ENCODE assay signal across 8 cellular contexts in genomic region chrX:4547218-4547836, GRCh38.
DNase-seq lines count a peak whose midpoint lies in the region; ATAC-seq, FAIRE-seq and TF ChIP-seq lines count a peak whose summit lies in the region.

No MANE protein-coding gene starts in this region.

- ATAC-seq in HG02973 (IDR thresholded peaks at IDR 0.05; ENCODE audit: unreplicated experiment) (peak; percentile 46), GM12878 (peak; percentile 64), GM18868 (IDR thresholded peaks at IDR 0.05; ENCODE audit: unreplicated experiment) (no peak)

- H3K9ac ChIP-seq in GM12878 (ENCODE audit: control insufficient read depth, insufficient read depth, low read length), result no peak overlapping the region

- WGBS in GM12878 (ENCODE audit: insufficient coverage, insufficient replicate concordance, low lambda C conversion rate, missing lambda C conversion rate), result 18% methylated on average over 12 of the region's 12 CpGs

- no peaks in the 10 kb centered on the region for H3K4me1 ChIP-seq in GM12878 (ENCODE audit: control insufficient read depth, insufficient read depth, low read length)

- in situ Hi-C loops in GM12878 (cut with MboI), result no loop called here

- no peaks in the 10 kb centered on the region for H3K79me2 ChIP-seq in GM12878 (ENCODE audit: control insufficient read depth, insufficient read depth, low read length)

- no peak overlapping the region for H3K27ac ChIP-seq in GM12878 (ENCODE audit: control insufficient read depth, insufficient read depth)

- intact Hi-C loops in activated T-helper 1 cell treated with anti-CD3 and anti-CD28 coated beads, Interleukin-12 subunit alpha, Interleukin-12 subunit beta, Interleukin-2, Interleukin-4 antibody, amounts not matched to agents 30 ng/mL and 10 ng/mL and 1 ng/mL, durations not matched to agents 14 hours and 24 hours and 36 hours (cut with micrococcal nuclease), result no loop called here
- intact Hi-C loops in GM12878 (cut with micrococcal nuclease; ENCODE audit: unreplicated experiment), result loop anchor here (1.0 to 5.0 kb wide), 3 partner anchors 566 to 1330 kb away; no protein-coding TSS in a partner anchor

- POLR2A ChIA-PET in GM12878 (lab: Charles Lee), result no interaction called here

- SMC1A ChIA-PET in GM12878 (lab: Charles Lee; ENCODE audit: uncharacterized antibody, unreplicated experiment), result interaction anchor here (1.0 to 2.7 kb wide), 2 partner anchors 249 to 585 kb away, joined by 3 to 10 read pairs; no protein-coding TSS in a partner anchor

- CTCF ChIA-PET in GM12878 (lab: Yijun Ruan, JAX), result interaction anchor here (0.6 to 1.7 kb wide), 9 partner anchors 14 to 1330 kb away, joined by 3 to 5 read pairs (median 3); no protein-coding TSS in a partner anchor

- no peak overlapping the region for H3K4me2 ChIP-seq in GM12878 (ENCODE audit: control insufficient read depth, insufficient read depth)

- no peak for TF ChIP-seq POLR2A in GM12878 (IDR thresholded peaks at IDR 0.05; ENCODE audit: low read depth, low read length)

- no peaks in the 10 kb centered on the region for H3K9me3 ChIP-seq in GM12878 (replicated peaks; ENCODE audit: control insufficient read depth, insufficient read depth, low read length)

- no peaks in the 10 kb centered on the region for H4K20me1 ChIP-seq in GM12878 (ENCODE audit: control insufficient read depth, insufficient read depth)

- TF ChIP-seq EP300 in GM12878 (IDR thresholded peaks at IDR 0.05; ENCODE audit: borderline replicate concordance in 1 of 2, control insufficient read depth in 1 of 2, low read depth in 2 of 2, low read length in 2 of 2), result no peak

- RAD21 ChIA-PET in GM12878 (lab: Charles Lee; ENCODE audit: unreplicated experiment), result interaction anchor here (0.7 kb wide), 1 partner anchor 1073 kb away, joined by 6 read pairs; no protein-coding TSS in a partner anchor

- peak; percentile 85 for TF ChIP-seq RAD21 in GM12878 (IDR thresholded peaks at IDR 0.05; ENCODE audit: insufficient read depth, low read depth, low read length)

- no peaks in the 10 kb centered on the region for H3K4me1 Mint-ChIP-seq in activated T-helper 1 cell treated with anti-CD3 and anti-CD28 coated beads, Interleukin-12 subunit alpha, Interleukin-12 subunit beta, Interleukin-2, Interleukin-4 antibody, amounts not matched to agents 30 ng/mL and 10 ng/mL and 1 ng/mL, durations not matched to agents 14 hours and 24 hours and 36 hours (ENCODE audit: low read depth)

- no peaks in the 10 kb centered on the region for H3K36me3 Mint-ChIP-seq in activated T-helper 1 cell treated with anti-CD3 and anti-CD28 coated beads, Interleukin-12 subunit alpha, Interleukin-12 subunit beta, Interleukin-2, Interleukin-4 antibody, amounts not matched to agents 30 ng/mL and 10 ng/mL and 1 ng/mL, durations not matched to agents 14 hours and 24 hours and 36 hours (ENCODE audit: low read depth)

- H3K4me3 ChIP-seq in GM12878, result no peak overlapping the region

- H3K4me3 Mint-ChIP-seq in activated T-helper 1 cell treated with anti-CD3 and anti-CD28 coated beads, Interleukin-12 subunit alpha, Interleukin-12 subunit beta, Interleukin-2, Interleukin-4 antibody, amounts not matched to agents 30 ng/mL and 10 ng/mL and 1 ng/mL, durations not matched to agents 14 hours and 24 hours and 36 hours, result no peak overlapping the region

- no TSS peak for BruUV-seq in GM12878 (replicated peaks; lab: Mats Ljungman, UMichigan)

- H2AFZ ChIP-seq in GM12878 (ENCODE audit: control insufficient read depth, low read depth, low read length), result no peak overlapping the region

- DNase-seq in activated T-helper 1 cell treated with Interleukin-2 at 50 U/mL for 16 hours (ENCODE audit: low read depth), result peak; percentile 3
- DNase-seq in activated T-helper 1 cell treated with anti-CD3 and anti-CD28 coated beads, Interleukin-12 subunit alpha, Interleukin-12 subunit beta, Interleukin-2, Interleukin-4 antibody, amounts not matched to agents 30 ng/mL and 10 ng/mL and 1 ng/mL, durations not matched to agents 14 hours and 24 hours and 36 hours (ENCODE audit: low spot score), result no peak
- peak; percentile 37 for DNase-seq in RPMI7951 (ENCODE audit: low read depth)
- peak; percentile 5 for DNase-seq in GM12878 (ENCODE audit: low read depth, low spot score)
- DNase-seq in iPS-NIHi11 (ENCODE audit: low spot score), result peak; percentile 39
- peak; percentile 35 for DNase-seq in stimulated activated CD4-positive, alpha-beta T cell treated with anti-CD3 and anti-CD28 coated beads, Interleukin-15, amount 100 ng/mL, for 24 hours

- TF ChIP-seq CTCF in GM12878 (IDR thresholded peaks at IDR 0.05 in 2 of 3, conservative IDR thresholded peaks at IDR 0.05 in 1 of 3; ENCODE audit: control insufficient read depth in 2 of 3, extremely low read depth in 1 of 3, insufficient read depth in 1 of 3, low read depth in 3 of 3, low read length in 3 of 3), result peak; percentile 80 to 89 (median 82)

- H3K36me3 ChIP-seq in GM12878 (ENCODE audit: control insufficient read depth in 2 of 2, insufficient read depth in 2 of 2, low read length in 1 of 2), result no peaks in the 10 kb centered on the region

- no peaks in the 10 kb centered on the region for H3K27me3 ChIP-seq in GM12878 (replicated peaks in 1 of 2; ENCODE audit: control insufficient read depth in 2 of 2, insufficient read depth in 2 of 2, low read length in 1 of 2)

- no peaks in the 10 kb centered on the region for H3K9me3 Mint-ChIP-seq in activated T-helper 1 cell treated with anti-CD3 and anti-CD28 coated beads, Interleukin-12 subunit alpha, Interleukin-12 subunit beta, Interleukin-2, Interleukin-4 antibody, amounts not matched to agents 30 ng/mL and 10 ng/mL and 1 ng/mL, durations not matched to agents 14 hours and 24 hours and 36 hours

- no peak overlapping the region for H3K27ac Mint-ChIP-seq in activated T-helper 1 cell treated with anti-CD3 and anti-CD28 coated beads, Interleukin-12 subunit alpha, Interleukin-12 subunit beta, Interleukin-2, Interleukin-4 antibody, amounts not matched to agents 30 ng/mL and 10 ng/mL and 1 ng/mL, durations not matched to agents 14 hours and 24 hours and 36 hours

- H3K27me3 Mint-ChIP-seq in activated T-helper 1 cell treated with anti-CD3 and anti-CD28 coated beads, Interleukin-12 subunit alpha, Interleukin-12 subunit beta, Interleukin-2, Interleukin-4 antibody, amounts not matched to agents 30 ng/mL and 10 ng/mL and 1 ng/mL, durations not matched to agents 14 hours and 24 hours and 36 hours (ENCODE audit: insufficient read depth), result no peaks in the 10 kb centered on the region

- FAIRE-seq in GM12878 (lab: Jason Lieb, UNC), result peak; percentile 23

TF ChIP-seq in GM12878, 131 proteins besides CTCF, POLR2A, EP300 and RAD21:
- TF ChIP-seq PML (IDR thresholded peaks at IDR 0.05; ENCODE audit: low read length) (no peak), YY1 (IDR thresholded peaks at IDR 0.05; ENCODE audit: low read depth, low read length) (0 out of 2 replicates have a peak, but pooled peaks have one; percentile 51), BCL11A (IDR thresholded peaks at IDR 0.05; ENCODE audit: low read depth, low read length) (no peak), SMC3 (IDR thresholded peaks at IDR 0.05; ENCODE audit: borderline replicate concordance, low read length) (peak; percentile 79), REST (IDR thresholded peaks at IDR 0.05; ENCODE audit: low read depth, low read length) (no peak), POU2F2 (IDR thresholded peaks at IDR 0.05; ENCODE audit: borderline replicate concordance, low read depth, low read length) (peak; percentile 95; the same call in 2 of the 3 replicates)
- TF ChIP-seq, protein P1, sequence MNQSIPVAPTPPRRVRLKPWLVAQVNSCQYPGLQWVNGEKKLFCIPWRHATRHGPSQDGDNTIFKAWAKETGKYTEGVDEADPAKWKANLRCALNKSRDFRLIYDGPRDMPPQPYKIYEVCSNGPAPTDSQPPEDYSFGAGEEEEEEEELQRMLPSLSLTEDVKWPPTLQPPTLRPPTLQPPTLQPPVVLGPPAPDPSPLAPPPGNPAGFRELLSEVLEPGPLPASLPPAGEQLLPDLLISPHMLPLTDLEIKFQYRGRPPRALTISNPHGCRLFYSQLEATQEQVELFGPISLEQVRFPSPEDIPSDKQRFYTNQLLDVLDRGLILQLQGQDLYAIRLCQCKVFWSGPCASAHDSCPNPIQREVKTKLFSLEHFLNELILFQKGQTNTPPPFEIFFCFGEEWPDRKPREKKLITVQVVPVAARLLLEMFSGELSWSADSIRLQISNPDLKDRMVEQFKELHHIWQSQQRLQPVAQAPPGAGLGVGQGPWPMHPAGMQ (IDR thresholded peaks at IDR 0.05; ENCODE audit: borderline replicate concordance), result no peak
